ENCODE assay signal across 9 cellular contexts in the genomic region with DNA sequence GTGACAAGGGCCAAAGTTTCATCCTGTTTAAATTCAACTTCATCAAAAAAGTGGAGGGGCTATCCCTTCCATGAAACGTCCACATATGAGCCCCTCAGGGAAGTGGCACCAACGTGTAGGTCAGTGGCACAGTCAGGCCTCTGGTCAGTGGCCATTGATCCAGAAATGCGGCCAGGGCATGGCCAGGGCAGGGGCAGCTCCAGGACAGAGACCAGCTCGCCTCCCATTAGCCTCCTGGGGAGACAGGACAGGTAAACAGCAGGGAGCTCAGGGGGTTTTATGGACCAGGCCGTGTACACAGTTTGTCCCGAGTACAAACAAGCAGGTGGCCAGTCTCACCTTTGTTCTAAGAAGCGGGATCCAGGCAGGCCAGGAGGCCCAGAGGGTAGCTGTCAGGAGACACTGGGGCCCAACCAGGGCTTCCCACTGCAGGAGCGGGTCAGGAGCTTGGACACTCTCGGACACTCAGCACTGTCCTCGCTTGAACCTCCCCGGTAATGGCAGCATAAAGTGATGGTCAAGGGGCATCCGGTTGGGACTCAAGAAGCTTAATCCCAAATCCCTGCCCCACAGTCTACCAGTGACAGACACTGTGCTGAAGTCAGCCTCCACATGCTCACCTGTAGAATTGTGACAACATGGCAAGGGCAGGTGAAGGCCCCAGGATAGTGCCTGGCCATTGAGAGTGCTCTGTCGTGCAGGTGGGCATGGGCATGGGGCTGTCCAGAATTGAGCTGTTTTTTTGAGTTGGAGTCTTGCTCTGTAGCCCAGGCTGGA.
DNase-seq lines count a peak whose midpoint lies in the region; ATAC-seq and TF ChIP-seq lines count a peak whose summit lies in the region.
"Had no signal": no experiment of that assay in that cellular context is flagged by ENCODE, and none has a peak within 500 bp of the region (broad histone marks: within the 10 kb centered on the region; RNA-seq: fewer than 3 reads in every experiment).

No MANE protein-coding gene starts in this region.

- peak; percentile 63 for DNase-seq in activated CD4-positive, alpha-beta T cell treated with anti-CD3 and anti-CD28 coated beads, Interleukin-2, amount 10 ng/mL, durations not matched to agents 24 days and 14 days
- no peak for DNase-seq in activated CD4-positive, alpha-beta T cell treated with anti-CD3 and anti-CD28 coated beads, Interleukin-2, amount 50 U/mL, for 1 hour
- DNase-seq in WTC11 (ENCODE audit: low spot score), result no peak
- DNase-seq in left lung, result no peak
- no peak for DNase-seq in tibial nerve (ENCODE audit: low spot score in 2 of 2)
- DNase-seq in SK-N-DZ (ENCODE audit: low spot score), result no peak
- no peak for DNase-seq in GOT3 (lab: John Stamatoyannopoulos, UW)

- CTCF ChIA-PET in WTC11 (lab: Charles Lee), result no interaction called here

- 66 to 71% methylated on average over 7 to 11 of the region's 13 CpGs for WGBS in tibial nerve, 2 donors

- H3K27me3 ChIP-seq in left lung, result no peaks in the 10 kb centered on the region
- no peaks in the 10 kb centered on the region for H3K27me3 ChIP-seq in tibial nerve
- H3K27me3 ChIP-seq: BE2C had no signal

- TF ChIP-seq CTCF in WTC11 (IDR thresholded peaks at IDR 0.05) (no peak), left lung (IDR thresholded peaks at IDR 0.05) (no peak), tibial nerve (IDR thresholded peaks at IDR 0.05) (peak in 1 of 5 experiments; percentile 1)

- H3K4me3 ChIP-seq in left lung (no peak overlapping the region), tibial nerve (no peak overlapping the region)

- intact Hi-C loops in activated CD4-positive, alpha-beta T cell treated with anti-CD3 and anti-CD28 coated beads, Interleukin-2, amount 10 ng/mL, durations not matched to agents 24 days and 14 days (cut with micrococcal nuclease), result no loop called here
- intact Hi-C loops in left lung (cut with DNase I), result no loop called here

- no peaks in the 10 kb centered on the region for H3K36me3 Mint-ChIP-seq in activated CD4-positive, alpha-beta T cell treated with anti-CD3 and anti-CD28 coated beads, Interleukin-2, amount 10 ng/mL, durations not matched to agents 24 days and 14 days (ENCODE audit: low read depth)
- no peaks in the 10 kb centered on the region for H3K36me3 Mint-ChIP-seq in WTC11

- H3K4me1 Mint-ChIP-seq in activated CD4-positive, alpha-beta T cell treated with anti-CD3 and anti-CD28 coated beads, Interleukin-2, amount 10 ng/mL, durations not matched to agents 24 days and 14 days, result peaks cover 24% of the 10 kb centered on the region
- peaks cover 43% of the 10 kb centered on the region for H3K4me1 Mint-ChIP-seq in WTC11

- TF ChIP-seq POLR2A in tibial nerve (IDR thresholded peaks at IDR 0.05), result no peak

- no peaks in the 10 kb centered on the region for H3K9me3 Mint-ChIP-seq in activated CD4-positive, alpha-beta T cell treated with anti-CD3 and anti-CD28 coated beads, Interleukin-2, amount 10 ng/mL, durations not matched to agents 24 days and 14 days
- no peaks in the 10 kb centered on the region for H3K9me3 Mint-ChIP-seq in WTC11

- no peak for ATAC-seq in WTC11
- no peak for ATAC-seq in left lung
- ATAC-seq in HG03442 (IDR thresholded peaks at IDR 0.05; ENCODE audit: unreplicated experiment), result no peak

- H3K4me3 Mint-ChIP-seq in activated CD4-positive, alpha-beta T cell treated with anti-CD3 and anti-CD28 coated beads, Interleukin-2, amount 10 ng/mL, durations not matched to agents 24 days and 14 days, result no peak overlapping the region
- no peak overlapping the region for H3K4me3 Mint-ChIP-seq in WTC11

- peak overlapping the region; percentile 87 for H3K27ac Mint-ChIP-seq in activated CD4-positive, alpha-beta T cell treated with anti-CD3 and anti-CD28 coated beads, Interleukin-2, amount 10 ng/mL, durations not matched to agents 24 days and 14 days
- H3K27ac Mint-ChIP-seq in WTC11, result peak overlapping the region; percentile 91

- TF ChIP-seq EP300 in tibial nerve (IDR thresholded peaks at IDR 0.05), result no peak

- H3K27me3 Mint-ChIP-seq in activated CD4-positive, alpha-beta T cell treated with anti-CD3 and anti-CD28 coated beads, Interleukin-2, amount 10 ng/mL, durations not matched to agents 24 days and 14 days, result no peaks in the 10 kb centered on the region
- no peaks in the 10 kb centered on the region for H3K27me3 Mint-ChIP-seq in WTC11 (ENCODE audit: low read depth)

- H3K4me1 ChIP-seq in left lung (peaks cover 11 to 20% of the 10 kb centered on the region in 2 donors), tibial nerve (peaks cover 0 to 33% (median 13%) of the 10 kb centered on the region in 4 donors)
- H3K4me1 ChIP-seq: BE2C had no signal

- H3K9me3 ChIP-seq in left lung, result no peaks in the 10 kb centered on the region
- no peaks in the 10 kb centered on the region for H3K9me3 ChIP-seq in tibial nerve
- H3K9me3 ChIP-seq: BE2C had no signal

- H3K36me3 ChIP-seq in left lung, result no peaks in the 10 kb centered on the region
- H3K36me3 ChIP-seq in tibial nerve, result no peaks in the 10 kb centered on the region
- H3K36me3 ChIP-seq: BE2C had no signal

- peak overlapping the region; percentile 23 to 53 for H3K27ac ChIP-seq in left lung
- H3K27ac ChIP-seq in tibial nerve, result peak overlapping the region in 3 of 4 donors; percentile 62 to 71 (median 67)

- POLR2A ChIA-PET in WTC11 (lab: Charles Lee), result interaction anchor here (0.6 kb wide), 1 partner anchor 50 kb away, joined by 3 read pairs; no protein-coding TSS in a partner anchor

TF ChIP-seq in WTC11, 78 proteins besides CTCF, POLR2A, EP300 and RAD21:
- TF ChIP-seq ZNF416 (CRISPR knock-in tag; IDR thresholded peaks at IDR 0.05) (no peak), CREB1 (CRISPR knock-in tag; IDR thresholded peaks at IDR 0.05) (no peak), ZNF671 (CRISPR knock-in tag; IDR thresholded peaks at IDR 0.05) (no peak), ZNF138 (CRISPR knock-in tag; conservative IDR thresholded peaks at IDR 0.05) (no peak), OVOL2 (CRISPR knock-in tag; IDR thresholded peaks at IDR 0.05; ENCODE audit: borderline replicate concordance) (no peak), GABPB1 (CRISPR knock-in tag; IDR thresholded peaks at IDR 0.05) (peak; percentile 57; the same call in 1 of the 2 replicates), ZSCAN18 (CRISPR knock-in tag; IDR thresholded peaks at IDR 0.05) (no peak), ZNF423 (CRISPR knock-in tag; IDR thresholded peaks at IDR 0.05) (peak; percentile 64; the same call in 1 of the 2 replicates), USF1 (CRISPR knock-in tag; IDR thresholded peaks at IDR 0.05) (no peak)
- TF ChIP-seq, protein P1, sequence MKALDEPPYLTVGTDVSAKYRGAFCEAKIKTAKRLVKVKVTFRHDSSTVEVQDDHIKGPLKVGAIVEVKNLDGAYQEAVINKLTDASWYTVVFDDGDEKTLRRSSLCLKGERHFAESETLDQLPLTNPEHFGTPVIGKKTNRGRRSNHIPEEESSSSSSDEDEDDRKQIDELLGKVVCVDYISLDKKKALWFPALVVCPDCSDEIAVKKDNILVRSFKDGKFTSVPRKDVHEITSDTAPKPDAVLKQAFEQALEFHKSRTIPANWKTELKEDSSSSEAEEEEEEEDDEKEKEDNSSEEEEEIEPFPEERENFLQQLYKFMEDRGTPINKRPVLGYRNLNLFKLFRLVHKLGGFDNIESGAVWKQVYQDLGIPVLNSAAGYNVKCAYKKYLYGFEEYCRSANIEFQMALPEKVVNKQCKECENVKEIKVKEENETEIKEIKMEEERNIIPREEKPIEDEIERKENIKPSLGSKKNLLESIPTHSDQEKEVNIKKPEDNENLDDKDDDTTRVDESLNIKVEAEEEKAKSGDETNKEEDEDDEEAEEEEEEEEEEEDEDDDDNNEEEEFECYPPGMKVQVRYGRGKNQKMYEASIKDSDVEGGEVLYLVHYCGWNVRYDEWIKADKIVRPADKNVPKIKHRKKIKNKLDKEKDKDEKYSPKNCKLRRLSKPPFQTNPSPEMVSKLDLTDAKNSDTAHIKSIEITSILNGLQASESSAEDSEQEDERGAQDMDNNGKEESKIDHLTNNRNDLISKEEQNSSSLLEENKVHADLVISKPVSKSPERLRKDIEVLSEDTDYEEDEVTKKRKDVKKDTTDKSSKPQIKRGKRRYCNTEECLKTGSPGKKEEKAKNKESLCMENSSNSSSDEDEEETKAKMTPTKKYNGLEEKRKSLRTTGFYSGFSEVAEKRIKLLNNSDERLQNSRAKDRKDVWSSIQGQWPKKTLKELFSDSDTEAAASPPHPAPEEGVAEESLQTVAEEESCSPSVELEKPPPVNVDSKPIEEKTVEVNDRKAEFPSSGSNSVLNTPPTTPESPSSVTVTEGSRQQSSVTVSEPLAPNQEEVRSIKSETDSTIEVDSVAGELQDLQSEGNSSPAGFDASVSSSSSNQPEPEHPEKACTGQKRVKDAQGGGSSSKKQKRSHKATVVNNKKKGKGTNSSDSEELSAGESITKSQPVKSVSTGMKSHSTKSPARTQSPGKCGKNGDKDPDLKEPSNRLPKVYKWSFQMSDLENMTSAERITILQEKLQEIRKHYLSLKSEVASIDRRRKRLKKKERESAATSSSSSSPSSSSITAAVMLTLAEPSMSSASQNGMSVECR (CRISPR knock-in tag; IDR thresholded peaks at IDR 0.05; ENCODE audit: borderline replicate concordance), result no peak
